ENCODE assay signal across 8 cellular contexts in the genomic region with DNA sequence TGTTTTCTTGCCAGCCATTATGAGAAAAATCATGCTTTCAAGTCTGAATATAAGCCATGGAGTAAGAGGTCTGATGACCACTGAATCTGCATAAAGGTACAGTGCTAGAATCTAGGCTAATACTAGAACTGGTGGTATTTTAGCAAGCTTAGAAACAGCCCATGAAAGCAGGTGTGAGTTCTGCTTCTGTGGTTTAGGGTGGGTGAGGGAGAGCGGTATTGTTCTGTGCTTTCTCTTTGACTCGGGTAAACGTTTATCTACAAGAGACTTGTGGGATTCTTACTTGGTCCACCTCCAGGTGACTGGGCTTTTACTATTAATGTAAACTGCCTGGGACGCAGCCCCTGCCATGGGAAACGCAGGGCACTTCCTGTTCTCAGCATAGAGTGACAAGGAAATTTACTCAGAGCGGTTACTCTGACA. TPM values are rescaled to one million over a fixed set of nuclear protein-coding genes. Genes with fewer than 3 reads are reported as not detected.
DNase-seq lines count a peak whose midpoint lies in the region; ATAC-seq and TF ChIP-seq lines count a peak whose summit lies in the region.

No MANE protein-coding gene starts in this region.

- DNase-seq in GM12865 (ENCODE audit: low read depth) (peak; percentile 95), left lung (no peak), GF-D8 (lab: John Stamatoyannopoulos, UW) (no peak), Karpas-422 (no peak), Right ventricle myocardium inferior (ENCODE audit: missing footprints) (no peak)

- no peak overlapping the region for H3K9ac ChIP-seq in Karpas-422 (ENCODE audit: low read length)

- H3K27me3 ChIP-seq in gastroesophageal sphincter (no peaks in the 10 kb centered on the region), left lung (no peaks in the 10 kb centered on the region), Karpas-422 (ENCODE audit: low read length) (no peaks in the 10 kb centered on the region)

- H3K9me3 ChIP-seq in gastroesophageal sphincter (no peaks in the 10 kb centered on the region), left lung (no peaks in the 10 kb centered on the region), Karpas-422 (ENCODE audit: low read length) (no peaks in the 10 kb centered on the region)

- H3K4me1 ChIP-seq in gastroesophageal sphincter = peaks cover 0 to 55% (median 34%) of the 10 kb centered on the region in 3 donors
- peaks cover 0 to 50% of the 10 kb centered on the region in 2 donors for H3K4me1 ChIP-seq in left lung
- H3K4me1 ChIP-seq in Karpas-422 (ENCODE audit: low read length) = no peaks in the 10 kb centered on the region

- H3K9me2 ChIP-seq in Karpas-422 (replicated peaks; ENCODE audit: insufficient read depth, low read length) = no peaks in the 10 kb centered on the region

- H3K79me2 ChIP-seq in Karpas-422 (ENCODE audit: low read length) = no peaks in the 10 kb centered on the region

- H3K27ac ChIP-seq in gastroesophageal sphincter (peak overlapping the region; percentile 30 to 91 (median 87)), left lung (peak overlapping the region in 1 of 2 donors; percentile 53), Karpas-422 (ENCODE audit: low read length) (no peak overlapping the region)

- no peak overlapping the region for H3K4me2 ChIP-seq in Karpas-422 (ENCODE audit: low read depth, low read length, poor library complexity, severe bottlenecking)

- H3K4me3 ChIP-seq in GM12865 (ENCODE audit: low read depth, low read length) (peak overlapping the region; percentile 38), gastroesophageal sphincter (no peak overlapping the region), left lung (no peak overlapping the region), Karpas-422 (ENCODE audit: low read length) (no peak overlapping the region)

- H3K36me3 ChIP-seq in gastroesophageal sphincter = peaks cover 0 to 58% of the 10 kb centered on the region in 2 donors
- H3K36me3 ChIP-seq in left lung = peaks cover 0 to 64% of the 10 kb centered on the region in 2 donors
- H3K36me3 ChIP-seq in Karpas-422 (ENCODE audit: insufficient read depth, low read length) = no peaks in the 10 kb centered on the region

- H4K20me1 ChIP-seq in Karpas-422 (ENCODE audit: insufficient read depth, low read depth, low read length) = no peaks in the 10 kb centered on the region

- ATAC-seq in GM21360 (IDR thresholded peaks at IDR 0.05; ENCODE audit: unreplicated experiment) (peak; percentile 94), HG03521 (IDR thresholded peaks at IDR 0.05; ENCODE audit: unreplicated experiment) (peak; percentile 97), gastroesophageal sphincter (no peak), left lung (no peak), Right ventricle myocardium inferior (no peak)

- 41 to 44% methylated on average over 5 to 6 of the region's 6 CpGs for WGBS in gastroesophageal sphincter (ENCODE audit: low coverage in 1 of 2), 2 donors

- H2AFZ ChIP-seq in Karpas-422 (ENCODE audit: low read length) = no peak overlapping the region

- TF ChIP-seq POLR2A in gastroesophageal sphincter (IDR thresholded peaks at IDR 0.05) = no peak

- TF ChIP-seq EP300 in gastroesophageal sphincter (IDR thresholded peaks at IDR 0.05) = no peak

- intact Hi-C loops in left lung (cut with DNase I) (no loop called here), Right ventricle myocardium inferior (cut with DNase I) (no loop called here)

- TF ChIP-seq CTCF in GM12865 (IDR thresholded peaks at IDR 0.05; ENCODE audit: insufficient read depth, low read depth, low read length, missing control alignments) (no peak), gastroesophageal sphincter (IDR thresholded peaks at IDR 0.05) (no peak), left lung (IDR thresholded peaks at IDR 0.05) (no peak)

RNA-seq across cellular contexts. Expression of gene PGPEP1L, which starts 55.2 kb away (rescaled TPM):
- total RNA-seq in gastroesophageal sphincter (not detected), left lung (not detected), Right ventricle myocardium inferior (0.57 TPM)
- total RNA-seq in Karpas-422 (2014; rRNA removed; shearing (Covaris generic); ENCODE audit: low replicate concordance) = not detected in 2 replicates

Comparison
In these comparisons a context has a peak if more than half of its experiments do, and no peak if none do; other contexts are left out.
1. ATAC-seq: peak in GM21360 (single experiment) and HG03521 (single experiment); none in gastroesophageal sphincter (single experiment), left lung (single experiment) and Right ventricle myocardium inferior (single experiment).